Comparison of ENCODE assay signal across 30 cellular contexts in genomic region chr1:77401384-77401783, GRCh38.
"Had no signal": no experiment of that assay in that cellular context is flagged by ENCODE, and none has a peak within 500 bp of the region (broad histone marks: within the 10 kb centered on the region; RNA-seq: fewer than 3 reads in every experiment).

No MANE protein-coding gene starts in this region.

- H3K4me3 ChIP-seq: left ventricle myocardium inferior, lung, neural progenitor cell, pancreas, prostate gland, skin epidermis, stomach, suprapubic skin, thyroid gland, transverse colon, upper lobe of left lung, vagina had no signal

- H3K36me3 ChIP-seq: left ventricle myocardium inferior, neural progenitor cell, neutrophil, pancreas, prostate gland, stomach, suprapubic skin, thyroid gland, transverse colon, upper lobe of left lung, vagina had no signal

- H3K9me3 ChIP-seq: left ventricle myocardium inferior, neutrophil, pancreas, prostate gland, stomach, suprapubic skin, thyroid gland, transverse colon, upper lobe of left lung, vagina had no signal

- ATAC-seq: natural killer cell; pancreas; right cardiac atrium; stimulated activated naive B cell treated with anti-CD40 and anti-IgM and Interleukin-4, amounts not matched to agents 10 μg/mL and 1 μg/mL and 100 μg/mL, for 72 hours; stimulated activated naive CD8-positive, alpha-beta T cell treated with anti-CD3 and anti-CD28 coated beads, Interleukin-15, Interleukin-2, amounts not matched to agents 100 U/mL and 50 U/mL, for 24 hours had no signal

- H3K27ac ChIP-seq: left ventricle myocardium inferior, neural progenitor cell, neutrophil, pancreas, prostate gland, skin epidermis, stomach, suprapubic skin, thyroid gland, transverse colon, upper lobe of left lung, vagina had no signal

- H3K4me1 ChIP-seq: left ventricle myocardium inferior, pancreas, prostate gland, stomach, suprapubic skin, thyroid gland, transverse colon, upper lobe of left lung, vagina had no signal

- H3K4me2 ChIP-seq: neural progenitor cell had no signal

- DNase-seq: hypothalamus; immature natural killer cell; kidney; left ventricle myocardium inferior; mesendoderm; naive B cell; natural killer cell; nephron progenitor cell; occipital lobe; pancreas; posterior cingulate gyrus; retina; right cardiac atrium; stimulated activated CD4-positive, alpha-beta T cell treated with anti-CD3 and anti-CD28 coated beads, Interleukin-12 subunit alpha, Interleukin-12 subunit beta, amount 100 ng/mL, for 4 hours; stimulated activated CD4-positive, alpha-beta T cell treated with anti-CD3 and anti-CD28 coated beads, Interleukin-15, amount 100 ng/mL, for 24 hours; stimulated activated CD4-positive, alpha-beta T cell treated with anti-CD3 and anti-CD28 coated beads, Interleukin-2, amount 100 ng/mL, for 24 hours; stimulated activated CD4-positive, alpha-beta T cell treated with anti-CD3 and anti-CD28 coated beads, Interleukin-4, amount 100 ng/mL, for 1 hour; stimulated activated naive B cell treated with anti-CD40 and anti-IgM and Interleukin-4, amounts not matched to agents 10 μg/mL and 1 μg/mL and 100 μg/mL, for 72 hours; stimulated activated naive CD8-positive, alpha-beta T cell treated with anti-CD3 and anti-CD28 coated beads, Interleukin-15, Interleukin-2, amounts not matched to agents 100 U/mL and 50 U/mL, for 24 hours; stomach; thyroid gland; transverse colon; upper lobe of left lung had no signal

- H2AFZ ChIP-seq: neural progenitor cell had no signal

- H3K27me3 ChIP-seq: neural progenitor cell, neutrophil, pancreas, stomach, suprapubic skin, thyroid gland, transverse colon, upper lobe of left lung, vagina had no signal

- H3K9ac ChIP-seq: neural progenitor cell had no signal
